ENCODE assay signal across 9 cellular contexts in the genomic region with DNA sequence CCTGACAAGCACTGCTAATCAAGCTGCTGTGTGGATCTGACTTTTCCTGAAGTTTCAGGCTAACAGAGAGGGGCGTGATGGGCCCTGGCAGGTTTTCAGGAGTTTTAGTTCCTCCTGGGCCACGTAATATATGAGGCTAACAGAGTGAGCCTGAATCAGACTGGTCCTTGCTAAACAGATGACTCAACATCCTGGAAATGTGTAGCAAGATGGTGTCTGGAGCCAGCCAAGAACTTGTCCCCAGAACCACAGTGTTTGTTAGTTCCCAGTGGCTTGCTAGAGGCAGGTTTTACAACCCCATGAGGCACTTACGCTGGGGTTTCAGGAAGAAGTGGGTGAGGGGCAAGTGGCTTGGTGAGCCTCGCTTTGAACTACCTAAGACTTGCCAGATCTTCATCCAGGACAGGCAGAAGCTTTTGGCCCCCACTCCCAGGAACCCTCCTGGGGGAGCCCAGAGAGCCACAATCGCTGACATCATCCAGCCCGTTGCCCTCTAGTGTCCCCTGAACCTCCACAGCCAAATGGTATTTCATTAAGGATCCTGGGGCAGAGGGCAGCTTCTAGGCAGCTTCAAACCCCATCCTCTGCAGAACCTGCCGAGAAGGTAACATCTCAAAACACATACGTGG. TPM values are rescaled to one million over a fixed set of nuclear protein-coding genes. Genes with fewer than 3 reads are reported as not detected.
DNase-seq lines count a peak whose midpoint lies in the region; ATAC-seq and TF ChIP-seq lines count a peak whose summit lies in the region.
"Had no signal": no experiment of that assay in that cellular context is flagged by ENCODE, and none has a peak within 500 bp of the region (broad histone marks: within the 10 kb centered on the region; RNA-seq: fewer than 3 reads in every experiment).

No MANE protein-coding gene starts in this region.

- H3K4me3 ChIP-seq in SJSA1 (no peak overlapping the region), esophagus (ENCODE audit: low read depth in 1 of 2, low read length in 2 of 2) (no peak overlapping the region)

- no peak for TF ChIP-seq CTCF in natural killer cell (IDR thresholded peaks at IDR 0.05)

- H3K4me3 Mint-ChIP-seq in activated CD4-positive, alpha-beta T cell treated with anti-CD3 and anti-CD28 coated beads, Interleukin-2, amount 10 ng/mL, durations not matched to agents 24 days and 14 days = peak overlapping the region; percentile 73
- no peak overlapping the region for H3K4me3 Mint-ChIP-seq in natural killer cell

- no peaks in the 10 kb centered on the region for H3K9me3 Mint-ChIP-seq in activated CD4-positive, alpha-beta T cell treated with anti-CD3 and anti-CD28 coated beads, Interleukin-2, amount 10 ng/mL, durations not matched to agents 24 days and 14 days
- H3K9me3 Mint-ChIP-seq in natural killer cell = no peaks in the 10 kb centered on the region

- H3K27ac ChIP-seq in SJSA1 = peak overlapping the region; percentile 56
- H3K27ac ChIP-seq in esophagus (ENCODE audit: low read depth in 2 of 2, low read length in 1 of 2) = peak overlapping the region; percentile 85 to 92

- peaks cover 47% of the 10 kb centered on the region for H3K4me1 ChIP-seq in SJSA1 (replicated peaks)
- peaks cover 0 to 4% of the 10 kb centered on the region in 2 donors for H3K4me1 ChIP-seq in esophagus (ENCODE audit: control insufficient read depth in 2 of 2, insufficient read depth in 2 of 2, low read length in 1 of 2)

- peak; percentile 72 for DNase-seq in activated CD4-positive, alpha-beta T cell treated with anti-CD3 and anti-CD28 coated beads, Interleukin-2, amount 10 ng/mL, durations not matched to agents 24 days and 14 days
- no peak for DNase-seq in activated CD4-positive, alpha-beta T cell treated with anti-CD3 and anti-CD28 coated beads, Interleukin-2, amount 50 U/mL, for 1 hour
- DNase-seq in SJSA1 (ENCODE audit: low read depth in 1 of 2, low spot score in 2 of 2) = peak; percentile 87 to 88
- DNase-seq in natural killer cell = no peak
- no peak for DNase-seq in NCI-H2029 treated with DMSO at 0.1 percent for 48 hours (lab: John Stamatoyannopoulos, UW)
- no peak for DNase-seq in NCI-H2171 (lab: John Stamatoyannopoulos, UW)
- DNase-seq in NCI-H1105 (lab: John Stamatoyannopoulos, UW) = no peak

- ATAC-seq in natural killer cell = peak; percentile 34 to 58 (median 36)

- H3K27ac Mint-ChIP-seq in activated CD4-positive, alpha-beta T cell treated with anti-CD3 and anti-CD28 coated beads, Interleukin-2, amount 10 ng/mL, durations not matched to agents 24 days and 14 days = peak overlapping the region; percentile 90
- H3K27ac Mint-ChIP-seq in natural killer cell = no peak overlapping the region

- H3K27me3 ChIP-seq in SJSA1 (replicated peaks) (no peaks in the 10 kb centered on the region), esophagus (ENCODE audit: control insufficient read depth in 1 of 2, insufficient read depth in 2 of 2, low read length in 2 of 2) (no peaks in the 10 kb centered on the region)

- intact Hi-C loops in activated CD4-positive, alpha-beta T cell treated with anti-CD3 and anti-CD28 coated beads, Interleukin-2, amount 10 ng/mL, durations not matched to agents 24 days and 14 days (cut with micrococcal nuclease) = no loop called here
- intact Hi-C loops in natural killer cell (cut with micrococcal nuclease) = loop anchor here (10.0 kb wide), 2 partner anchors 165 to 195 kb away; a partner anchor contains a TSS

- 44 to 45% methylated on average over 8 of the region's 8 CpGs for WGBS in esophagus, 2 donors

- no peaks in the 10 kb centered on the region for H3K27me3 Mint-ChIP-seq in activated CD4-positive, alpha-beta T cell treated with anti-CD3 and anti-CD28 coated beads, Interleukin-2, amount 10 ng/mL, durations not matched to agents 24 days and 14 days
- H3K27me3 Mint-ChIP-seq in natural killer cell (ENCODE audit: low read depth in 2 of 2) = peaks cover 19 to 48% of the 10 kb centered on the region in 2 donors

- H3K36me3 ChIP-seq in SJSA1 = no peaks in the 10 kb centered on the region
- no peaks in the 10 kb centered on the region for H3K36me3 ChIP-seq in esophagus (ENCODE audit: control insufficient read depth in 2 of 2, insufficient read depth in 2 of 2, low read length in 1 of 2)

- H3K36me3 Mint-ChIP-seq in activated CD4-positive, alpha-beta T cell treated with anti-CD3 and anti-CD28 coated beads, Interleukin-2, amount 10 ng/mL, durations not matched to agents 24 days and 14 days (ENCODE audit: low read depth) = no peaks in the 10 kb centered on the region
- no peaks in the 10 kb centered on the region for H3K36me3 Mint-ChIP-seq in natural killer cell

- H3K4me1 Mint-ChIP-seq in activated CD4-positive, alpha-beta T cell treated with anti-CD3 and anti-CD28 coated beads, Interleukin-2, amount 10 ng/mL, durations not matched to agents 24 days and 14 days = peaks cover 26% of the 10 kb centered on the region
- peaks cover 5% of the 10 kb centered on the region in 2 donors for H3K4me1 Mint-ChIP-seq in natural killer cell

- H3K9me3 ChIP-seq in SJSA1 (replicated peaks) (no peaks in the 10 kb centered on the region), esophagus (ENCODE audit: control insufficient read depth in 2 of 2, insufficient read depth in 1 of 2, low read depth in 1 of 2, low read length in 1 of 2) (no peaks in the 10 kb centered on the region)

RNA-seq across cellular contexts. Expression of a gene that starts 15.9 kb away (rescaled TPM):
- total RNA-seq in activated CD4-positive, alpha-beta T cell treated with anti-CD3 and anti-CD28 coated beads, Interleukin-2, amount 10 ng/mL, durations not matched to agents 24 days and 14 days = 0.44 and 0.47 TPM in 2 replicates
- total RNA-seq in SJSA1 (2014; rRNA removed; shearing (Covaris generic)) = 0.05 TPM in 1 of 2 replicates, not detected in the other
- under 1 TPM; 0.08 to 0.27 TPM for polyA plus RNA-seq in esophagus
- total RNA-seq in natural killer cell = not detected
- total RNA-seq: activated CD8-positive, alpha-beta memory T cell treated with anti-CD3 and anti-CD28 coated beads for 36 hours had no signal

RNA-seq across cellular contexts. Expression of a gene that starts 55.7 kb away (rescaled TPM):
- 65.3 and 66.5 TPM in 2 replicates for total RNA-seq in activated CD4-positive, alpha-beta T cell treated with anti-CD3 and anti-CD28 coated beads, Interleukin-2, amount 10 ng/mL, durations not matched to agents 24 days and 14 days
- total RNA-seq in SJSA1 (2014; rRNA removed; shearing (Covaris generic)) = 27.7 and 41.8 TPM in 2 replicates
- 10 to 100 TPM in 1 of 2 donors, 1 to 10 TPM in 1; 6.0 to 12.1 TPM for polyA plus RNA-seq in esophagus
- total RNA-seq in natural killer cell = 10 to 100 TPM; 16.3 to 25.4 (median 18.6) TPM

Comparison
In these comparisons a context has a peak if more than half of its experiments do, and no peak if none do; other contexts are left out.
1. DNase-seq: peak in activated CD4-positive, alpha-beta T cell treated with anti-CD3 and anti-CD28 coated beads, Interleukin-2, amount 10 ng/mL, durations not matched to agents 24 days and 14 days (single experiment) and SJSA1 (2 of 2); none in activated CD4-positive, alpha-beta T cell treated with anti-CD3 and anti-CD28 coated beads, Interleukin-2, amount 50 U/mL, for 1 hour (single experiment), natural killer cell (single experiment), NCI-H2029 treated with DMSO at 0.1 percent for 48 hours (single experiment), NCI-H2171 (single experiment) and NCI-H1105 (single experiment).